8 cellular contexts compared by ENCODE assay signal in genomic region chr7:3722396-3722846, GRCh38.
DNase-seq lines count a peak whose midpoint lies in the region; ATAC-seq and TF ChIP-seq lines count a peak whose summit lies in the region.
"Had no signal": no experiment of that assay in that cellular context is flagged by ENCODE, and none has a peak within 500 bp of the region (broad histone marks: within the 10 kb centered on the region; RNA-seq: fewer than 3 reads in every experiment).

No MANE protein-coding gene starts in this region.

- ATAC-seq in left cardiac atrium (peak; percentile 24 to 30), HG03097 (IDR thresholded peaks at IDR 0.05; ENCODE audit: low FRiP score, unreplicated experiment) (no peak), HG02938 (IDR thresholded peaks at IDR 0.05; ENCODE audit: unreplicated experiment) (no peak)

- TF ChIP-seq POLR2A in NB4 (IDR thresholded peaks at IDR 0.05; ENCODE audit: extremely low read depth, insufficient read length) (no peak), spleen (IDR thresholded peaks at IDR 0.05) (no peak)

- H3K27ac ChIP-seq in SK-N-MC (peak overlapping the region; percentile 84), spleen (no peak overlapping the region)
- H3K27ac ChIP-seq: SJSA1 had no signal

- intact Hi-C loops in left cardiac atrium (cut with DNase I), result no loop called here
- intact Hi-C loops in spleen (cut with DNase I; ENCODE audit: low total_unique reads), result no loop called here

- H3K27me3 ChIP-seq in spleen (replicated peaks in 1 of 7), result no peaks in the 10 kb centered on the region
- H3K27me3 ChIP-seq: SJSA1 had no signal

- H3K4me3 ChIP-seq in NB4 (ENCODE audit: low read depth, low read length) (no peak overlapping the region), SK-N-MC (peak overlapping the region; percentile 72), spleen (no peak overlapping the region)
- H3K4me3 ChIP-seq: SJSA1 had no signal

- H3K9ac ChIP-seq in SK-N-MC (ENCODE audit: insufficient read length), result peak overlapping the region; percentile 77

- H3K9me3 ChIP-seq in SK-N-MC (ENCODE audit: low read depth, low read length), result no peaks in the 10 kb centered on the region
- no peaks in the 10 kb centered on the region for H3K9me3 ChIP-seq in spleen
- H3K9me3 ChIP-seq: SJSA1 had no signal

- 38 to 66% (median 53%) methylated on average over 10 to 13 of the region's 13 CpGs for WGBS in spleen, 5 donors

- H3K36me3 ChIP-seq in SK-N-MC (ENCODE audit: insufficient read depth, low read length) (no peaks in the 10 kb centered on the region), spleen (no peaks in the 10 kb centered on the region)
- H3K36me3 ChIP-seq: SJSA1 had no signal

- H3K4me1 ChIP-seq in spleen, result peaks cover 0 to 11% (median 2%) of the 10 kb centered on the region in 6 donors

- TF ChIP-seq CTCF in NB4 (IDR thresholded peaks at IDR 0.05; ENCODE audit: low read depth, low read length), result peak; percentile 17
- peak in 2 of 11 experiments; percentile 11 to 37 for TF ChIP-seq CTCF in spleen (IDR thresholded peaks at IDR 0.05 in 8 of 11, conservative IDR thresholded peaks at IDR 0.05 in 3 of 11)

- DNase-seq in NB4 (ENCODE audit: low read depth) (peak; percentile 18), SK-N-MC (ENCODE audit: low read depth, low spot score) (peak; percentile 58), left cardiac atrium (no peak), spleen (peak; percentile 76), DMS153 (lab: John Stamatoyannopoulos, UW) (no peak)

Comparison
In these comparisons a context has a peak if more than half of its experiments do, and no peak if none do; other contexts are left out.
1. DNase-seq: peak in NB4 (single experiment), SK-N-MC (single experiment) and spleen (single experiment); none in left cardiac atrium (single experiment) and DMS153 (single experiment).
2. ATAC-seq: peak in left cardiac atrium (2 of 2); none in HG03097 (single experiment) and HG02938 (single experiment).